In genomic region chr2:212547716-212548458, GRCh38 we compare ENCODE assay signal across 16 cellular contexts. TPM values are rescaled to one million over a fixed set of nuclear protein-coding genes. Genes with fewer than 3 reads are reported as not detected.
"Had no signal": no experiment of that assay in that cellular context is flagged by ENCODE, and none has a peak within 500 bp of the region (broad histone marks: within the 10 kb centered on the region; RNA-seq: fewer than 3 reads in every experiment).

No MANE protein-coding gene starts in this region.

- H3K27ac ChIP-seq: esophagus muscularis mucosa, left lung, right atrium auricular region, skin epidermis, transverse colon had no signal

- H3K27me3 ChIP-seq: esophagus muscularis mucosa, left lung, right atrium auricular region, transverse colon had no signal

- H3K9me3 ChIP-seq: esophagus muscularis mucosa, left lung, right atrium auricular region, transverse colon had no signal

- H3K4me1 ChIP-seq: left lung, right atrium auricular region, transverse colon had no signal

- H3K4me3 Mint-ChIP-seq: activated CD8-positive, alpha-beta T cell treated with anti-CD3 and anti-CD28 coated beads for 36 hours; activated naive CD4-positive, alpha-beta T cell treated with anti-CD3 and anti-CD28 coated beads, Interleukin-2, amount 50 U/mL, for 24 hours; activated T-cell treated with anti-CD3 and anti-CD28 coated beads, Interleukin-2, amount 50 U/mL, for 4 hours; memory B cell; natural killer cell had no signal

- H3K4me1 Mint-ChIP-seq: activated naive CD4-positive, alpha-beta T cell treated with anti-CD3 and anti-CD28 coated beads, Interleukin-2, amount 50 U/mL, for 24 hours; memory B cell; natural killer cell had no signal

- H3K9me3 Mint-ChIP-seq: activated CD8-positive, alpha-beta T cell treated with anti-CD3 and anti-CD28 coated beads for 36 hours; activated naive CD4-positive, alpha-beta T cell treated with anti-CD3 and anti-CD28 coated beads, Interleukin-2, amount 50 U/mL, for 24 hours; activated T-cell treated with anti-CD3 and anti-CD28 coated beads, Interleukin-2, amount 50 U/mL, for 4 hours; memory B cell; natural killer cell had no signal

- ATAC-seq: activated CD4-positive, CD25-positive, alpha-beta regulatory T cell treated with anti-CD3 and anti-CD28 coated beads, Interleukin-2, amount 50 U/mL, for 24 hours; activated CD8-positive, alpha-beta T cell treated with anti-CD3 and anti-CD28 coated beads for 36 hours; activated T-cell treated with anti-CD3 and anti-CD28 coated beads, Interleukin-2, amount 50 U/mL, for 4 hours; natural killer cell had no signal

- H3K4me3 ChIP-seq: esophagus muscularis mucosa, left lung, right atrium auricular region, skin epidermis, transverse colon had no signal

- H3K36me3 ChIP-seq: esophagus muscularis mucosa, left lung, right atrium auricular region, transverse colon had no signal

- H3K27me3 Mint-ChIP-seq: memory B cell had no signal

- H3K27ac Mint-ChIP-seq: activated CD8-positive, alpha-beta T cell treated with anti-CD3 and anti-CD28 coated beads for 36 hours; activated naive CD4-positive, alpha-beta T cell treated with anti-CD3 and anti-CD28 coated beads, Interleukin-2, amount 50 U/mL, for 24 hours; memory B cell; natural killer cell had no signal

- H3K36me3 Mint-ChIP-seq: activated naive CD4-positive, alpha-beta T cell treated with anti-CD3 and anti-CD28 coated beads, Interleukin-2, amount 50 U/mL, for 24 hours; memory B cell; natural killer cell had no signal

- DNase-seq: activated CD8-positive, alpha-beta T cell treated with anti-CD3 and anti-CD28 coated beads for 36 hours; activated effector memory CD4-positive, alpha-beta T cell treated with Interleukin-2 at 50 U/mL for 16 hours; activated T-cell treated with anti-CD3 and anti-CD28 coated beads, Interleukin-2, amount 50 U/mL, for 4 hours; kidney; left lung; natural killer cell; stimulated activated CD4-positive, alpha-beta T cell treated with anti-CD3 and anti-CD28 coated beads, Interleukin-4, amount 100 ng/mL, for 24 hours; stimulated activated naive CD4-positive, alpha-beta T cell; T-helper 9 cell; transverse colon had no signal

RNA-seq across cellular contexts. Expression of gene ERBB4, which starts 9.3 kb away (rescaled TPM):
- total RNA-seq: activated CD8-positive, alpha-beta T cell treated with anti-CD3 and anti-CD28 coated beads for 36 hours; activated T-cell treated with anti-CD3 and anti-CD28 coated beads, Interleukin-2, amount 50 U/mL, for 4 hours had no signal
